In genomic region chr20:58359441-58359840, GRCh38 we compare ENCODE assay signal across 31 cellular contexts. TPM values are rescaled to one million over a fixed set of nuclear protein-coding genes. Genes with fewer than 3 reads are reported as not detected.
A peak's percentile ranks its signal among the peaks of the same experiment; 100 is the strongest.
DNase-seq lines count a peak whose midpoint lies in the region; ATAC-seq and TF ChIP-seq lines count a peak whose summit lies in the region.
"Had no signal": no experiment of that assay in that cellular context is flagged by ENCODE, and none has a peak within 500 bp of the region (broad histone marks: within the 10 kb centered on the region; RNA-seq: fewer than 3 reads in every experiment).

No MANE protein-coding gene starts in this region.

- 80 to 100% methylated on average over 2 to 7 of the region's 8 CpGs for WGBS in endodermal cell (ENCODE audit: insufficient coverage in 1 of 2, insufficient read length in 1 of 2), 2 experiments

- no peak for ATAC-seq in Panc1
- no peak for ATAC-seq in memory B cell (ENCODE audit: low read depth)
- no peak for ATAC-seq in GM21737 (IDR thresholded peaks at IDR 0.05; ENCODE audit: unreplicated experiment)
- no peak for ATAC-seq in HG03097 (IDR thresholded peaks at IDR 0.05; ENCODE audit: low FRiP score, unreplicated experiment)
- ATAC-seq: activated CD4-positive, alpha-beta T cell treated with anti-CD3 and anti-CD28 coated beads for 36 hours; activated CD8-positive, alpha-beta T cell treated with anti-CD3 and anti-CD28 coated beads for 36 hours; K562; left colon; right lobe of liver had no signal

- H3K27me3 ChIP-seq in Panc1 (ENCODE audit: control insufficient read depth, insufficient read depth, low read length) (no peaks in the 10 kb centered on the region), endodermal cell (ENCODE audit: control insufficient read depth, insufficient read depth, low read length, poor library complexity, severe bottlenecking) (no peaks in the 10 kb centered on the region)
- H3K27me3 ChIP-seq: esophagus muscularis mucosa, right lobe of liver, SJCRH30, transverse colon had no signal

- H3K27ac Mint-ChIP-seq in endodermal cell (no peak overlapping the region), memory B cell (peak overlapping the region; percentile 11)
- H3K27ac Mint-ChIP-seq: activated naive CD4-positive, alpha-beta T cell treated with anti-CD3 and anti-CD28 coated beads, Interleukin-2, amount 50 U/mL, for 24 hours; immature natural killer cell had no signal

- H3K9ac ChIP-seq in endodermal cell (ENCODE audit: extremely low read depth, low read length, poor library complexity, severe bottlenecking) = no peak overlapping the region
- H3K9ac ChIP-seq: GM23248 had no signal

- in situ Hi-C loops in Panc1 (cut with HindIII; ENCODE audit: low pct_unique_long_range_greater_than_20kb, low sequenced_read_pairs) = no loop called here

- peaks cover 17% of the 10 kb centered on the region for H3K36me3 ChIP-seq in Panc1 (ENCODE audit: control insufficient read depth, insufficient read depth, low read length)
- H3K36me3 ChIP-seq in endodermal cell (ENCODE audit: control insufficient read depth, insufficient read depth, low read length) = peaks cover 92% of the 10 kb centered on the region

- H3K9me3 ChIP-seq in Panc1 (ENCODE audit: control insufficient read depth, insufficient read depth, low read depth, low read length) = no peaks in the 10 kb centered on the region
- H3K9me3 ChIP-seq in endodermal cell (ENCODE audit: control insufficient read depth, low read length) = no peaks in the 10 kb centered on the region
- H3K9me3 ChIP-seq: esophagus muscularis mucosa, right lobe of liver, SJCRH30, transverse colon had no signal

- no peak overlapping the region for H3K27ac ChIP-seq in Panc1 (ENCODE audit: low read length)
- H3K27ac ChIP-seq in endodermal cell (ENCODE audit: low read depth, low read length) = no peak overlapping the region
- H3K27ac ChIP-seq: esophagus muscularis mucosa, GM23248, right lobe of liver, SJCRH30, transverse colon had no signal

- H3K9me3 Mint-ChIP-seq in endodermal cell (no peaks in the 10 kb centered on the region), memory B cell (no peaks in the 10 kb centered on the region)
- H3K9me3 Mint-ChIP-seq: activated CD8-positive, alpha-beta T cell treated with anti-CD3 and anti-CD28 coated beads for 36 hours; activated naive CD4-positive, alpha-beta T cell treated with anti-CD3 and anti-CD28 coated beads, Interleukin-2, amount 50 U/mL, for 24 hours; immature natural killer cell had no signal

- H3K36me3 Mint-ChIP-seq in endodermal cell (ENCODE audit: low read depth) (peaks cover 47% of the 10 kb centered on the region), memory B cell (peaks cover 32% of the 10 kb centered on the region)

- H3K4me1 ChIP-seq in Panc1 (ENCODE audit: control insufficient read depth, insufficient read depth, low read length) (no peaks in the 10 kb centered on the region), endodermal cell (ENCODE audit: control insufficient read depth, insufficient read depth, low read length) (no peaks in the 10 kb centered on the region)
- H3K4me1 ChIP-seq: right lobe of liver, SJCRH30 had no signal

- no TSS peak for BruUV-seq in Panc1 (replicated peaks; lab: Mats Ljungman, UMichigan)

- peak; percentile 38 for TF ChIP-seq CTCF in AG10803 (conservative IDR thresholded peaks at IDR 0.05; ENCODE audit: low read length)
- 0 out of 2 replicates have a peak, but pooled peaks have one; percentile 8 for TF ChIP-seq CTCF in Panc1 (IDR thresholded peaks at IDR 0.05)
- TF ChIP-seq CTCF in endodermal cell (conservative IDR thresholded peaks at IDR 0.05) = peak; percentile 70

- H3K4me1 Mint-ChIP-seq in endodermal cell (no peaks in the 10 kb centered on the region), memory B cell (no peaks in the 10 kb centered on the region)
- H3K4me1 Mint-ChIP-seq: activated CD4-positive, alpha-beta T cell treated with anti-CD3 and anti-CD28 coated beads for 36 hours; activated naive CD4-positive, alpha-beta T cell treated with anti-CD3 and anti-CD28 coated beads, Interleukin-2, amount 50 U/mL, for 24 hours; immature natural killer cell had no signal

- CTCF ChIA-PET in Panc1 (lab: Charles Lee) = interaction anchor here (0.6 kb wide), 1 partner anchor 1575 kb away, joined by 3 read pairs; no protein-coding TSS in a partner anchor

- H3K4me3 Mint-ChIP-seq in endodermal cell (no peak overlapping the region), memory B cell (no peak overlapping the region)
- H3K4me3 Mint-ChIP-seq: activated CD4-positive, alpha-beta T cell treated with anti-CD3 and anti-CD28 coated beads for 36 hours; activated CD8-positive, alpha-beta T cell treated with anti-CD3 and anti-CD28 coated beads for 36 hours; activated naive CD4-positive, alpha-beta T cell treated with anti-CD3 and anti-CD28 coated beads, Interleukin-2, amount 50 U/mL, for 24 hours; immature natural killer cell had no signal

- H3K4me3 ChIP-seq in AG10803 (ENCODE audit: low read length) = no peak overlapping the region
- no peak overlapping the region for H3K4me3 ChIP-seq in Panc1 (ENCODE audit: low read depth in 2 of 2, low read length in 2 of 2)
- no peak overlapping the region for H3K4me3 ChIP-seq in endodermal cell (ENCODE audit: low read length)
- H3K4me3 ChIP-seq: esophagus muscularis mucosa, GM23248, K562, right lobe of liver, SJCRH30, transverse colon had no signal

- DNase-seq in AG10803 (ENCODE audit: low read depth) = no peak
- DNase-seq in Panc1 (ENCODE audit: low read depth, low spot score) = no peak
- DNase-seq in endodermal cell = peak; percentile 72
- no peak for DNase-seq in memory B cell (ENCODE audit: low spot score in 2 of 2)
- no peak for DNase-seq in glomerular visceral epithelial cell (ENCODE audit: extremely low spot score)
- DNase-seq in KG1 (lab: John Stamatoyannopoulos, UW) = no peak
- DNase-seq: activated CD4-positive, alpha-beta T cell treated with anti-CD3 and anti-CD28 coated beads for 36 hours; activated CD8-positive, alpha-beta memory T cell treated with anti-CD3 and anti-CD28 coated beads, Interleukin-2, amount 50 U/mL, for 48 hours; activated CD8-positive, alpha-beta T cell treated with anti-CD3 and anti-CD28 coated beads for 36 hours; C1 segment of cervical spinal cord; caudate nucleus; COR-L47; GM23248; hippocampal formation; immature natural killer cell; left colon; NCI-H1105; NCI-H187 treated with DMSO at 0.1 percent for 48 hours; NCI-H2171 treated with DMSO at 0.1 percent for 48 hours; NCI-H510A; right lobe of liver; RPMI8226; SJCRH30; stimulated activated CD4-positive, alpha-beta T cell treated with anti-CD3 and anti-CD28 coated beads, Interleukin-2, amount 100 ng/mL, for 48 hours; T-helper 9 cell; transverse colon had no signal

- POLR2A ChIA-PET in Panc1 (lab: Charles Lee) = interaction anchor here (0.6 kb wide), 1 partner anchor 108 kb away, joined by 3 read pairs; no protein-coding TSS in a partner anchor

- intact Hi-C loops in Panc1 (cut with micrococcal nuclease; ENCODE audit: unreplicated experiment) = no loop called here

- H3K27me3 Mint-ChIP-seq in endodermal cell (ENCODE audit: insufficient read depth) = no peaks in the 10 kb centered on the region
- no peaks in the 10 kb centered on the region for H3K27me3 Mint-ChIP-seq in memory B cell
- H3K27me3 Mint-ChIP-seq: activated CD4-positive, alpha-beta T cell treated with anti-CD3 and anti-CD28 coated beads for 36 hours; activated CD8-positive, alpha-beta T cell treated with anti-CD3 and anti-CD28 coated beads for 36 hours; activated naive CD4-positive, alpha-beta T cell treated with anti-CD3 and anti-CD28 coated beads, Interleukin-2, amount 50 U/mL, for 24 hours had no signal

RNA-seq across cellular contexts. Expression of gene VAPB, which starts 29.6 kb away (rescaled TPM):
- 50.9 TPM for total RNA-seq in Panc1 (2021; ENCODE audit: unreplicated experiment)
- polyA plus RNA-seq in Panc1 (2012; ENCODE audit: insufficient read length) = 43.5 TPM
- 10 to 100 TPM; 47.3 to 47.5 TPM for total RNA-seq in endodermal cell
- 39.5 TPM for polyA plus RNA-seq in endodermal cell (2013, experiment 1 of 2)
- 32.1 TPM for polyA plus RNA-seq in endodermal cell (2013, experiment 2 of 2)

RNA-seq across cellular contexts. Expression of gene RAB22A, which starts 49.9 kb away (rescaled TPM):
- total RNA-seq in Panc1 (2021; ENCODE audit: unreplicated experiment) (21.1 TPM), endodermal cell (10 to 100 TPM in 1 of 2 donors, 1 to 10 TPM in 1; 8.4 to 11.6 TPM)
- 7.8 TPM for polyA plus RNA-seq in Panc1 (2012; ENCODE audit: insufficient read length)
- 9.2 TPM for polyA plus RNA-seq in endodermal cell (2013, experiment 1 of 2)
- 10.2 TPM for polyA plus RNA-seq in endodermal cell (2013, experiment 2 of 2)

Comparison
In these comparisons a context has a peak if more than half of its experiments do, and no peak if none do; other contexts are left out.
1. CTCF ChIP-seq: peak in every context shown above with its lines; median percentile 70 in endodermal cell; 38 in AG10803; 8 in Panc1.